Comparison of ENCODE assay signal across 33 cellular contexts in genomic region chr13:27909378-27909777, GRCh38. TPM values are rescaled to one million over a fixed set of nuclear protein-coding genes. Genes with fewer than 3 reads are reported as not detected.
"Had no signal": no experiment of that assay in that cellular context is flagged by ENCODE, and none has a peak within 500 bp of the region (broad histone marks: within the 10 kb centered on the region; RNA-seq: fewer than 3 reads in every experiment).

No MANE protein-coding gene starts in this region.

- H3K27ac Mint-ChIP-seq: stimulated activated effector memory CD8-positive, alpha-beta T cell treated with anti-CD3 and anti-CD28 coated beads, Interleukin-12 subunit alpha, Interleukin-12 subunit beta, amount 100 ng/mL, for 72 hours; stimulated activated memory B cell treated with anti-CD40 and anti-IgM and Interleukin-4, amounts not matched to agents 10 μg/mL and 1 μg/mL and 100 μg/mL, for 72 hours; stimulated activated naive B cell treated with anti-CD40 and anti-IgM and Interleukin-4, amounts not matched to agents 10 μg/mL and 1 μg/mL and 100 μg/mL, for 72 hours; stimulated activated naive CD8-positive, alpha-beta T cell treated with anti-CD3 and anti-CD28 coated beads, Interleukin-15, amount 100 ng/mL, for 72 hours; stimulated activated naive CD8-positive, alpha-beta T cell treated with anti-CD3 and anti-CD28 coated beads, Interleukin-15, Interleukin-2, amounts not matched to agents 100 ng/mL and 50 ng/mL, for 24 hours; type B pancreatic cell had no signal

- H3K36me3 ChIP-seq: stomach, suprapubic skin, thoracic aorta, thyroid gland, tibial artery, tibial nerve, transverse colon, upper lobe of left lung, upper lobe of right lung, uterus, vagina had no signal

- H3K36me3 Mint-ChIP-seq: stimulated activated effector memory CD8-positive, alpha-beta T cell treated with anti-CD3 and anti-CD28 coated beads, Interleukin-12 subunit alpha, Interleukin-12 subunit beta, amount 100 ng/mL, for 72 hours; stimulated activated memory B cell treated with anti-CD40 and anti-IgM and Interleukin-4, amounts not matched to agents 10 μg/mL and 1 μg/mL and 100 μg/mL, for 72 hours; stimulated activated naive B cell treated with anti-CD40 and anti-IgM and Interleukin-4, amounts not matched to agents 10 μg/mL and 1 μg/mL and 100 μg/mL, for 72 hours; type B pancreatic cell had no signal

- H3K9me3 ChIP-seq: stomach, suprapubic skin, testis, thoracic aorta, thyroid gland, tibial artery, tibial nerve, transverse colon, upper lobe of left lung, upper lobe of right lung, uterus, vagina had no signal

- H3K27ac ChIP-seq: stomach, suprapubic skin, testis, thoracic aorta, thyroid gland, tibial artery, tibial nerve, transverse colon, upper lobe of left lung, upper lobe of right lung, uterus, vagina had no signal

- H3K4me1 ChIP-seq: suprapubic skin, testis, thyroid gland, tibial artery, tibial nerve, transverse colon, upper lobe of left lung, upper lobe of right lung, uterus, vagina had no signal

- H3K4me3 ChIP-seq: stomach, suprapubic skin, testis, thoracic aorta, thyroid gland, tibial artery, tibial nerve, transverse colon, upper lobe of left lung, upper lobe of right lung, uterus, vagina had no signal

- H3K4me1 Mint-ChIP-seq: stimulated activated effector memory CD8-positive, alpha-beta T cell treated with anti-CD3 and anti-CD28 coated beads, Interleukin-12 subunit alpha, Interleukin-12 subunit beta, amount 100 ng/mL, for 72 hours; stimulated activated memory B cell treated with anti-CD40 and anti-IgM and Interleukin-4, amounts not matched to agents 10 μg/mL and 1 μg/mL and 100 μg/mL, for 72 hours; stimulated activated naive B cell treated with anti-CD40 and anti-IgM and Interleukin-4, amounts not matched to agents 10 μg/mL and 1 μg/mL and 100 μg/mL, for 72 hours; stimulated activated naive CD8-positive, alpha-beta T cell treated with anti-CD3 and anti-CD28 coated beads, Interleukin-15, amount 100 ng/mL, for 72 hours had no signal

- DNase-seq: stimulated activated CD4-positive, alpha-beta T cell treated with anti-CD3 and anti-CD28 coated beads, Interleukin-2, amount 100 ng/mL, for 48 hours; stimulated activated CD4-positive, alpha-beta T cell treated with anti-CD3 and anti-CD28 coated beads, Interleukin-4, amount 100 ng/mL, for 1 hour; stimulated activated CD4-positive, alpha-beta T cell treated with anti-CD3 and anti-CD28 coated beads, Interleukin-4, amount 100 ng/mL, for 24 hours; stimulated activated CD4-positive, alpha-beta T cell treated with anti-CD3 and anti-CD28 coated beads, Interleukin-4, amount 100 ng/mL, for 4 hours; stimulated activated CD8-positive, alpha-beta memory T cell treated with anti-CD3 and anti-CD28 coated beads, Interleukin-4, amount 100 ng/mL, for 48 hours; stimulated activated naive B cell treated with anti-CD40 and anti-IgM and Interleukin-4, amounts not matched to agents 10 μg/mL and 1 μg/mL and 100 μg/mL, for 72 hours; stimulated activated naive CD4-positive, alpha-beta T cell; stimulated activated naive CD4-positive, alpha-beta T cell treated with Interleukin-2 at 50 U/mL for 16 hours; stimulated activated naive CD8-positive, alpha-beta T cell treated with anti-CD3 and anti-CD28 coated beads, Interleukin-15, amount 100 ng/mL, for 72 hours; stimulated activated naive CD8-positive, alpha-beta T cell treated with anti-CD3 and anti-CD28 coated beads, Interleukin-15, Interleukin-2, amounts not matched to agents 100 U/mL and 50 U/mL, for 24 hours; stomach; substantia nigra; testis; thyroid gland; tibial artery; transverse colon; trophoblast cell; upper lobe of left lung; upper lobe of right lung; uterus had no signal

- FAIRE-seq: urothelium cell line had no signal

- H3K4me3 Mint-ChIP-seq: stimulated activated effector memory CD8-positive, alpha-beta T cell treated with anti-CD3 and anti-CD28 coated beads, Interleukin-12 subunit alpha, Interleukin-12 subunit beta, amount 100 ng/mL, for 72 hours; stimulated activated memory B cell treated with anti-CD40 and anti-IgM and Interleukin-4, amounts not matched to agents 10 μg/mL and 1 μg/mL and 100 μg/mL, for 72 hours; stimulated activated naive B cell treated with anti-CD40 and anti-IgM and Interleukin-4, amounts not matched to agents 10 μg/mL and 1 μg/mL and 100 μg/mL, for 72 hours; stimulated activated naive CD8-positive, alpha-beta T cell treated with anti-CD3 and anti-CD28 coated beads, Interleukin-15, amount 100 ng/mL, for 72 hours; stimulated activated naive CD8-positive, alpha-beta T cell treated with anti-CD3 and anti-CD28 coated beads, Interleukin-15, Interleukin-2, amounts not matched to agents 100 ng/mL and 50 ng/mL, for 24 hours; type B pancreatic cell had no signal

- H3K9me3 Mint-ChIP-seq: stimulated activated effector memory CD8-positive, alpha-beta T cell treated with anti-CD3 and anti-CD28 coated beads, Interleukin-12 subunit alpha, Interleukin-12 subunit beta, amount 100 ng/mL, for 72 hours; stimulated activated memory B cell treated with anti-CD40 and anti-IgM and Interleukin-4, amounts not matched to agents 10 μg/mL and 1 μg/mL and 100 μg/mL, for 72 hours; stimulated activated naive B cell treated with anti-CD40 and anti-IgM and Interleukin-4, amounts not matched to agents 10 μg/mL and 1 μg/mL and 100 μg/mL, for 72 hours; stimulated activated naive CD8-positive, alpha-beta T cell treated with anti-CD3 and anti-CD28 coated beads, Interleukin-15, amount 100 ng/mL, for 72 hours; stimulated activated naive CD8-positive, alpha-beta T cell treated with anti-CD3 and anti-CD28 coated beads, Interleukin-15, Interleukin-2, amounts not matched to agents 100 ng/mL and 50 ng/mL, for 24 hours; type B pancreatic cell had no signal

- ATAC-seq: stimulated activated effector memory CD8-positive, alpha-beta T cell treated with anti-CD3 and anti-CD28 coated beads, Interleukin-12 subunit alpha, Interleukin-12 subunit beta, amount 100 ng/mL, for 72 hours; stimulated activated memory B cell treated with anti-CD40 and anti-IgM and Interleukin-4, amounts not matched to agents 10 μg/mL and 1 μg/mL and 100 μg/mL, for 72 hours; stimulated activated naive B cell treated with anti-CD40 and anti-IgM and Interleukin-4, amounts not matched to agents 10 μg/mL and 1 μg/mL and 100 μg/mL, for 72 hours; stimulated activated naive CD8-positive, alpha-beta T cell treated with anti-CD3 and anti-CD28 coated beads, Interleukin-15, amount 100 ng/mL, for 72 hours; stimulated activated naive CD8-positive, alpha-beta T cell treated with anti-CD3 and anti-CD28 coated beads, Interleukin-15, Interleukin-2, amounts not matched to agents 100 U/mL and 50 U/mL, for 24 hours; upper lobe of right lung had no signal

- H3K27me3 ChIP-seq: testis, thyroid gland, vagina had no signal

RNA-seq across cellular contexts. Expression of gene PDX1, which starts 10.4 kb away (rescaled TPM):
- total RNA-seq: subcutaneous adipose tissue, suprapubic skin, temporal lobe, thyroid gland, upper lobe of left lung, upper lobe of right lung, ureter, urinary bladder, uterus, vagina had no signal
- polyA plus RNA-seq: urinary bladder had no signal

RNA-seq across cellular contexts. Expression of gene CDX2, which starts 59.7 kb away (rescaled TPM):
- total RNA-seq: subcutaneous adipose tissue, suprapubic skin, temporal lobe, thoracic aorta, thyroid gland, tibial nerve, upper lobe of right lung, ureter, urinary bladder, vagina had no signal
- polyA plus RNA-seq: urinary bladder had no signal
